Comparison of ENCODE assay signal across 9 cellular contexts in the genomic region with DNA sequence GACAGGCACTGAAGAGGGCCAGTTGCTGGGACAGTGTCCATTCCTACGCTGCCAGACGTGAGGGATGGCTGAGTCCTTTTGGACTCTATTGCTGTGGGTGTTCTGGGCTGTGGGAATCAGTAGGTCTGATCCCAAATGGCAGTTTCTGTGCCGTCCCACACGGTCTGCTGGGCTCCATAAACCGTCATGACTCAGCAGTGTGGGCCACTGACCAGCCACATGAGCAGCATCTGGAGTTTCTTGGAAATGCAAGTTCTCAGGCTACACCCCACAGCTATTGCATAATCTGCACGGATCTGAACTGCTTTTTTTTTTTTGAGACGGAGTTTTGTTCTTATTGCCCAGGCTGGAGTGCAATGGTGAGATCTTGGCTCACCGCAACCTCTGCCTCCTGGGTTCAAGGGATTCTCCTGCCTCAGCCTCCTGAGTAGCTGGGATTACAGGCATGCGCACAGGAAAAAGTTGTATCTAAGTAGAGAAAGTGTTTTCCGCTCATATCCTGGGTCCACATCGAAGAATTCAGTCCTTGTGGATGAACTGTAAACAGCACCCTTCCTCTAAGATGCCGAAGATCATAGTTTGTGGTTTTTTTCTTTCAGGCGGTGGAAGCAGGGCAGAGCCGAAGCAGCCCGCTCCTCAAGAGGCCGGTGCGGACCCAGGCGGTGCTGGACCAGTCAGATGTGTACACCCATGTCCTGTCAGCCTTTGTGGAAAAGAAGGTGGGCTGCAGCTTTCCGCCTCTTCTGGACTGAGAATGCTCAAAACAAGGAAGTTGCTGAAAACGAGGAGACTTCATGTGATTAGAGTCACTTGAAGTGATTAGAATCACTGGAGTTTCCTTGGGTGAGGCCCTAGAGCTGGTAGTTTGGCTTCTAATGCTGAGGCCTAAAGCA. TPM values are rescaled to one million over a fixed set of nuclear protein-coding genes. Genes with fewer than 3 reads are reported as not detected.
DNase-seq lines count a peak whose midpoint lies in the region; ATAC-seq and TF ChIP-seq lines count a peak whose summit lies in the region.
"Had no signal": no experiment of that assay in that cellular context is flagged by ENCODE, and none has a peak within 500 bp of the region (broad histone marks: within the 10 kb centered on the region; RNA-seq: fewer than 3 reads in every experiment).

No MANE protein-coding gene starts in this region.

- H3K4me3 Mint-ChIP-seq in H9 (no peak overlapping the region), Caco-2 (ENCODE audit: unreplicated experiment) (no peak overlapping the region)
- no peak overlapping the region for H3K4me3 Mint-ChIP-seq in activated CD4-positive, alpha-beta memory T cell treated with anti-CD3 and anti-CD28 coated beads for 36 hours
- no peak overlapping the region for H3K4me3 Mint-ChIP-seq in CD4-positive, alpha-beta T cell
- H3K4me3 Mint-ChIP-seq: activated naive CD8-positive, alpha-beta T cell treated with anti-CD3 and anti-CD28 coated beads, Interleukin-2, amount 10 ng/mL, durations not matched to agents 7 days and 5 days had no signal

- no TSS peak for BruUV-seq in Caco-2 (replicated peaks; lab: Mats Ljungman, UMichigan)

- no peak overlapping the region for H2BK15ac ChIP-seq in H9 (ENCODE audit: low read depth, low read length)

- WGBS in H9 (ENCODE audit: extremely low coverage, insufficient read length, low lambda C conversion rate), result no CpG with 5 or more reads among the region's 20 CpGs
- 88% methylated on average over 20 of the region's 20 CpGs for WGBS in heart right ventricle, 2 donors

- no peak overlapping the region for H2AFZ ChIP-seq in H9 (ENCODE audit: low read length)

- no peak overlapping the region for H3K4ac ChIP-seq in H9 (ENCODE audit: low read depth, low read length)

- H3T11ph ChIP-seq in H9 (ENCODE audit: low read length), result no peak overlapping the region

- H3K27ac Mint-ChIP-seq in H9 (peak overlapping the region in 2 of 3 experiments; percentile 5 to 11; a peak in 1 of 7 replicates), Caco-2 (ENCODE audit: unreplicated experiment) (no peak overlapping the region)
- peak overlapping the region; percentile 74 for H3K27ac Mint-ChIP-seq in activated CD4-positive, alpha-beta memory T cell treated with anti-CD3 and anti-CD28 coated beads for 36 hours
- H3K27ac Mint-ChIP-seq in CD4-positive, alpha-beta T cell, result no peak overlapping the region
- H3K27ac Mint-ChIP-seq: activated naive CD8-positive, alpha-beta T cell treated with anti-CD3 and anti-CD28 coated beads, Interleukin-2, amount 10 ng/mL, durations not matched to agents 7 days and 5 days had no signal

- no peak overlapping the region for H2BK20ac ChIP-seq in H9 (ENCODE audit: low read depth, low read length, poor library complexity, severe bottlenecking)

- intact Hi-C loops in activated CD4-positive, alpha-beta memory T cell treated with anti-CD3 and anti-CD28 coated beads for 36 hours (cut with micrococcal nuclease), result loop anchor here (1.0 kb wide), 1 partner anchor 25 kb away; no protein-coding TSS in a partner anchor
- intact Hi-C loops in heart right ventricle (cut with DNase I), result no loop called here
- intact Hi-C loops in CD4-positive, alpha-beta T cell (cut with DNase I, micrococcal nuclease), result loop anchor here in 1 of 2 experiments (5.0 kb wide), 1 partner anchor 43 kb away; no protein-coding TSS in a partner anchor
- intact Hi-C loops in Caco-2 (cut with micrococcal nuclease; ENCODE audit: unreplicated experiment), result no loop called here

- POLR2A ChIA-PET in activated CD4-positive, alpha-beta memory T cell treated with anti-CD3 and anti-CD28 coated beads for 36 hours (lab: Charles Lee), result interaction anchor here (1.5 kb wide), 1 partner anchor 12 kb away, joined by 3 read pairs; no protein-coding TSS in a partner anchor
- POLR2A ChIA-PET in CD4-positive, alpha-beta T cell (lab: Charles Lee), result no interaction called here
- POLR2A ChIA-PET in Caco-2 (lab: Charles Lee), result no interaction called here

- no peak for DNase-seq in H9
- no peak for DNase-seq in activated CD4-positive, alpha-beta memory T cell treated with anti-CD3 and anti-CD28 coated beads for 36 hours
- DNase-seq in heart right ventricle, result peak in 1 of 2 donors; percentile 41
- DNase-seq in CD4-positive, alpha-beta T cell, result no peak
- DNase-seq in Caco-2, result no peak
- no peak for DNase-seq in NCI-H526 treated with DMSO at 0.1 percent for 48 hours (lab: John Stamatoyannopoulos, UW)
- DNase-seq: activated naive CD8-positive, alpha-beta T cell treated with anti-CD3 and anti-CD28 coated beads, Interleukin-2, amount 10 ng/mL, durations not matched to agents 7 days and 5 days had no signal

- no peak overlapping the region for H3K4me2 ChIP-seq in H9 (ENCODE audit: insufficient read depth, insufficient read length, low read length)

- H3K14ac ChIP-seq in H9 (ENCODE audit: insufficient read depth, low read length), result no peak overlapping the region

- no peak overlapping the region for H4K91ac ChIP-seq in H9 (ENCODE audit: insufficient read length, low read depth, low read length)

- no peak overlapping the region for H2BK120ac ChIP-seq in H9 (ENCODE audit: low read depth, low read length, poor library complexity, severe bottlenecking)

- TF ChIP-seq CTCF in H9 (conservative IDR thresholded peaks at IDR 0.05) (no peak), heart right ventricle (IDR thresholded peaks at IDR 0.05) (no peak), Caco-2 (IDR thresholded peaks at IDR 0.05; ENCODE audit: insufficient read depth in 1 of 2, low read depth in 1 of 2, low read length in 1 of 2, severe bottlenecking in 1 of 2, unreplicated experiment in 1 of 2) (no peak)
- TF ChIP-seq CTCF in CD4-positive, alpha-beta T cell (IDR thresholded peaks at IDR 0.05), result no peak

- no peak overlapping the region for H4K8ac ChIP-seq in H9 (replicated peaks; ENCODE audit: insufficient read length, low read depth, low read length)

- H3K9me3 Mint-ChIP-seq in H9 (no peaks in the 10 kb centered on the region), Caco-2 (ENCODE audit: unreplicated experiment) (no peaks in the 10 kb centered on the region)
- no peaks in the 10 kb centered on the region for H3K9me3 Mint-ChIP-seq in activated CD4-positive, alpha-beta memory T cell treated with anti-CD3 and anti-CD28 coated beads for 36 hours
- no peaks in the 10 kb centered on the region for H3K9me3 Mint-ChIP-seq in CD4-positive, alpha-beta T cell
- H3K9me3 Mint-ChIP-seq: activated naive CD8-positive, alpha-beta T cell treated with anti-CD3 and anti-CD28 coated beads, Interleukin-2, amount 10 ng/mL, durations not matched to agents 7 days and 5 days had no signal

- peaks cover 0 to 100% (median 81%) of the 10 kb centered on the region in 9 donors for H3K36me3 ChIP-seq in heart right ventricle
- H3K36me3 ChIP-seq in skeletal muscle tissue (ENCODE audit: control insufficient read depth in 3 of 3, insufficient read depth in 3 of 3, low read length in 3 of 3), result peaks cover 46 to 68% (median 67%) of the 10 kb centered on the region in 3 donors
- no peaks in the 10 kb centered on the region for H3K36me3 ChIP-seq in Caco-2 (ENCODE audit: control insufficient read depth, insufficient read depth, low read length)

- no peak overlapping the region for H3K18ac ChIP-seq in H9 (ENCODE audit: insufficient read length, low read depth, low read length)

- no peak overlapping the region for H3K9ac ChIP-seq in H9 (ENCODE audit: extremely low read depth, insufficient read length, low read length)
- no peak overlapping the region for H3K9ac ChIP-seq in skeletal muscle tissue (ENCODE audit: low read depth in 1 of 3, low read length in 3 of 3)

- H3K23me2 ChIP-seq in H9 (ENCODE audit: insufficient read length, low read depth, low read length, poor library complexity, severe bottlenecking), result no peaks in the 10 kb centered on the region

- H3K4me1 Mint-ChIP-seq in H9, result no peaks in the 10 kb centered on the region
- peaks cover 20% of the 10 kb centered on the region for H3K4me1 Mint-ChIP-seq in activated CD4-positive, alpha-beta memory T cell treated with anti-CD3 and anti-CD28 coated beads for 36 hours (ENCODE audit: low read depth)
- no peaks in the 10 kb centered on the region for H3K4me1 Mint-ChIP-seq in CD4-positive, alpha-beta T cell (ENCODE audit: low read depth)
- no peaks in the 10 kb centered on the region for H3K4me1 Mint-ChIP-seq in Caco-2 (ENCODE audit: low read depth, unreplicated experiment)

- no peak overlapping the region for H2BK12ac ChIP-seq in H9 (ENCODE audit: insufficient read length, low read depth, low read length)

- H3K36me3 Mint-ChIP-seq in H9 (ENCODE audit: insufficient read depth in 1 of 3, low read depth in 3 of 3) (peaks cover 26 to 86% (median 73%) of the 10 kb centered on the region in 3 experiments; a peak in 6 of 7 replicates), Caco-2 (ENCODE audit: insufficient read depth, unreplicated experiment) (peaks cover 59% of the 10 kb centered on the region)
- peaks cover 60% of the 10 kb centered on the region for H3K36me3 Mint-ChIP-seq in activated CD4-positive, alpha-beta memory T cell treated with anti-CD3 and anti-CD28 coated beads for 36 hours
- H3K36me3 Mint-ChIP-seq in CD4-positive, alpha-beta T cell (ENCODE audit: low read depth), result peaks cover 95% of the 10 kb centered on the region

- H2BK5ac ChIP-seq in H9 (ENCODE audit: insufficient read length, low read length), result no peak overlapping the region

- ATAC-seq in heart right ventricle (peak; percentile 45 to 93 (median 61)), HG02610 (IDR thresholded peaks at IDR 0.05; ENCODE audit: unreplicated experiment) (no peak)
- ATAC-seq in CD4-positive, alpha-beta T cell (ENCODE audit: poor library complexity), result no peak

- no peaks in the 10 kb centered on the region for H3K9me3 ChIP-seq in H9 (ENCODE audit: control insufficient read depth, low read depth, low read length)
- H3K9me3 ChIP-seq in heart right ventricle, result no peaks in the 10 kb centered on the region
- no peaks in the 10 kb centered on the region for H3K9me3 ChIP-seq in skeletal muscle tissue (ENCODE audit: control insufficient read depth in 3 of 3, low read length in 3 of 3)
- no peaks in the 10 kb centered on the region for H3K9me3 ChIP-seq in CD4-positive, alpha-beta T cell (ENCODE audit: control insufficient read depth, low read length)
- H3K9me3 ChIP-seq in Caco-2, result no peaks in the 10 kb centered on the region

- no peak overlapping the region for H3K56ac ChIP-seq in H9 (ENCODE audit: insufficient read length, low read depth, low read length)

- no peak overlapping the region for H4K5ac ChIP-seq in H9 (ENCODE audit: insufficient read length, low read depth, low read length)

- CTCF ChIA-PET in activated CD4-positive, alpha-beta memory T cell treated with anti-CD3 and anti-CD28 coated beads for 36 hours (lab: Charles Lee), result interaction anchor here (1.5 kb wide), 1 partner anchor 13 kb away, joined by 5 read pairs; no protein-coding TSS in a partner anchor
- CTCF ChIA-PET in CD4-positive, alpha-beta T cell (lab: Charles Lee), result interaction anchor here (1.6 kb wide), 1 partner anchor 13 kb away, joined by 3 read pairs; no protein-coding TSS in a partner anchor
- CTCF ChIA-PET in Caco-2 (lab: Charles Lee), result no interaction called here

- H2AK5ac ChIP-seq in H9 (ENCODE audit: insufficient read length, low read length), result no peak overlapping the region

- no peak overlapping the region for H3K4me3 ChIP-seq in heart right ventricle
- H3K4me3 ChIP-seq in skeletal muscle tissue (ENCODE audit: low read length in 3 of 3), result no peak overlapping the region
- no peak overlapping the region for H3K4me3 ChIP-seq in Caco-2 (ENCODE audit: low read depth, low read length)

- no peaks in the 10 kb centered on the region for H3K79me2 ChIP-seq in H9 (ENCODE audit: insufficient read depth, low read length)

- H3K27me3 ChIP-seq in H9 (ENCODE audit: insufficient read depth, low read length) (no peaks in the 10 kb centered on the region), heart right ventricle (no peaks in the 10 kb centered on the region), skeletal muscle tissue (ENCODE audit: control insufficient read depth in 3 of 3, insufficient read depth in 3 of 3, low read length in 3 of 3) (no peaks in the 10 kb centered on the region), Caco-2 (replicated peaks; ENCODE audit: control insufficient read depth, insufficient read depth, low read length) (no peaks in the 10 kb centered on the region)
- no peaks in the 10 kb centered on the region for H3K27me3 ChIP-seq in CD4-positive, alpha-beta T cell (ENCODE audit: control insufficient read depth, insufficient read depth, low read length)

- H3K27me3 Mint-ChIP-seq in H9 (ENCODE audit: low read depth) (no peaks in the 10 kb centered on the region), Caco-2 (ENCODE audit: insufficient read depth, unreplicated experiment) (no peaks in the 10 kb centered on the region)
- H3K27me3 Mint-ChIP-seq in activated CD4-positive, alpha-beta memory T cell treated with anti-CD3 and anti-CD28 coated beads for 36 hours, result no peaks in the 10 kb centered on the region
- H3K27me3 Mint-ChIP-seq in CD4-positive, alpha-beta T cell, result no peaks in the 10 kb centered on the region
- H3K27me3 Mint-ChIP-seq: activated naive CD8-positive, alpha-beta T cell treated with anti-CD3 and anti-CD28 coated beads, Interleukin-2, amount 10 ng/mL, durations not matched to agents 7 days and 5 days had no signal

- H3K27ac ChIP-seq in H9 (ENCODE audit: insufficient read length, low read depth, low read length) (no peak overlapping the region), heart right ventricle (peak overlapping the region in 3 of 10 donors; percentile 3 to 53 (median 33)), skeletal muscle tissue (ENCODE audit: low read depth, low read length) (peak overlapping the region; percentile 31)
- no peak overlapping the region for H3K27ac ChIP-seq in CD4-positive, alpha-beta T cell (ENCODE audit: low read depth, low read length)

- H4K20me1 ChIP-seq in H9 (ENCODE audit: control insufficient read depth, insufficient read depth, insufficient read length), result no peaks in the 10 kb centered on the region

- no peaks in the 10 kb centered on the region for H3K4me1 ChIP-seq in H9 (ENCODE audit: insufficient read depth, low read length)
- H3K4me1 ChIP-seq in heart right ventricle, result peaks cover 0 to 30% (median 0%) of the 10 kb centered on the region in 9 donors
- peaks cover 0 to 4% (median 0%) of the 10 kb centered on the region in 3 donors for H3K4me1 ChIP-seq in skeletal muscle tissue (ENCODE audit: control insufficient read depth in 3 of 3, insufficient read depth in 3 of 3, low read length in 3 of 3)
- H3K4me1 ChIP-seq in Caco-2, result no peaks in the 10 kb centered on the region

- no peaks in the 10 kb centered on the region for H3K79me1 ChIP-seq in H9 (ENCODE audit: insufficient read depth, low read depth, low read length, poor library complexity, severe bottlenecking)

- no peak overlapping the region for H3K23ac ChIP-seq in H9 (ENCODE audit: insufficient read length, low read depth, low read length)

RNA-seq across cellular contexts. Expression of a gene that starts 25.5 kb away (rescaled TPM):
- total RNA-seq in H9 (2021) (20.9 and 21.3 TPM in 2 replicates), heart right ventricle (10 to 100 TPM; 12.4 to 21.6 (median 14.5) TPM), skeletal muscle tissue (14.6 TPM), Caco-2 (2022) (12.1 and 12.9 TPM in 2 replicates)
- 10 to 100 TPM; 47.6 to 48.6 TPM for total RNA-seq in activated CD4-positive, alpha-beta memory T cell treated with anti-CD3 and anti-CD28 coated beads for 36 hours
- polyA plus RNA-seq in heart right ventricle, result 10 to 100 TPM; 23.9 to 29.6 TPM
- 10 to 100 TPM; 46.9 to 48.3 TPM for total RNA-seq in CD4-positive, alpha-beta T cell

RNA-seq across cellular contexts. Expression of a gene that starts 57.5 kb away (rescaled TPM):
- total RNA-seq in H9 (2021), result 24.2 TPM in 2 replicates
- total RNA-seq in activated CD4-positive, alpha-beta memory T cell treated with anti-CD3 and anti-CD28 coated beads for 36 hours, result 10 to 100 TPM; 39.3 to 39.9 TPM
- 10 to 100 TPM in 8 of 10 donors, 1 to 10 TPM in 2; 9.7 to 21.2 (median 13.3) TPM for total RNA-seq in heart right ventricle
- 10 to 100 TPM in 1 of 2 donors, 1 to 10 TPM in 1; 8.9 to 34.4 TPM for polyA plus RNA-seq in heart right ventricle
- total RNA-seq in skeletal muscle tissue, result 48.0 TPM
- 10 to 100 TPM; 17.2 to 17.6 TPM for total RNA-seq in CD4-positive, alpha-beta T cell
- 29.5 and 32.8 TPM in 2 replicates for total RNA-seq in Caco-2 (2022)

Comparison
In these comparisons a context has a peak if more than half of its experiments do, and no peak if none do; other contexts are left out.
1. H3K27ac Mint-ChIP-seq: peak in H9 (2 of 3) and activated CD4-positive, alpha-beta memory T cell treated with anti-CD3 and anti-CD28 coated beads for 36 hours (single experiment); none in CD4-positive, alpha-beta T cell (single experiment) and Caco-2 (single experiment).
2. ATAC-seq: peak in heart right ventricle (8 of 8); none in HG02610 (single experiment) and CD4-positive, alpha-beta T cell (single experiment).